ENCODE assay signal across 1 cellular context in the genomic region with DNA sequence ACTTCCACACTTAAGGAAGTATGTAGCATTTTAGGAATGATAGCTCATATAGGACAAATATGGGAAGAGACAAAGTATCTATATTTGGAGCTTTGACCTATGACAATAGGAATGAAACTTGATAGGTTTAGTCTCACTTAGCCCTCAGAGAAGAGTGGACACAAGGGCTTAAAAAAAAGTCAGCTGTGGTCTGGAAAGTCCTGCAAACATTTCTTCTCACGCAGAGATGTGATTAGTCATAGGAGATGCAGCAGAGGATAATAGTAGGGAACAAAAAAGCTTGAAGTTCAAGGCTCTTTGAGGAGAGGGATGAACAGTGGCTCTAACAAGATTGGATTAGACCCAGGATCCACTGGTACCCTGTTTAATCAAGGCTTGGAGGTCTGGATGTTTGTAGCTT.
TF ChIP-seq lines count a peak whose summit lies in the region.

No MANE protein-coding gene starts in this region.

TF ChIP-seq in H1, 55 proteins besides CTCF, POLR2A, EP300 and RAD21:
- TF ChIP-seq POU5F1 (IDR thresholded peaks at IDR 0.05; ENCODE audit: low read depth, low read length) = no peak
- no peak for TF ChIP-seq JUND (IDR thresholded peaks at IDR 0.05; ENCODE audit: low read length)
- TF ChIP-seq JUN (IDR thresholded peaks at IDR 0.05; ENCODE audit: low read depth, low read length) = no peak
- TF ChIP-seq SIRT6 (IDR thresholded peaks at IDR 0.05; ENCODE audit: low read length) = no peak
- TF ChIP-seq ATF2 (IDR thresholded peaks at IDR 0.05; ENCODE audit: low read length) = no peak
- TF ChIP-seq TAF7 (optimal IDR thresholded peaks at IDR 0.05; ENCODE audit: borderline replicate concordance, low read depth, low read length) = no peak
- TF ChIP-seq BACH1 (IDR thresholded peaks at IDR 0.05; ENCODE audit: low read length) = no peak
- TF ChIP-seq CEBPB (IDR thresholded peaks at IDR 0.05; ENCODE audit: low read depth, low read length) = no peak
